Comparison of ENCODE assay signal across 8 cellular contexts in genomic region chr9:83978992-83979811, GRCh38. TPM values are rescaled to one million over a fixed set of nuclear protein-coding genes. Genes with fewer than 3 reads are reported as not detected.
DNase-seq lines count a peak whose midpoint lies in the region; ATAC-seq and TF ChIP-seq lines count a peak whose summit lies in the region.

No MANE protein-coding gene starts in this region.

- POLR2A ChIA-PET in OCI-LY7 (lab: Charles Lee) = interaction anchor here (0.9 to 1.6 kb wide), 8 partner anchors 12 to 279 kb away, joined by 3 to 7 read pairs (median 4); no protein-coding TSS in a partner anchor

- intact Hi-C loops in OCI-LY7 (cut with micrococcal nuclease; ENCODE audit: unreplicated experiment) = no loop called here

- H3K4me1 Mint-ChIP-seq in activated T-cell treated with anti-CD3 and anti-CD28 coated beads, Interleukin-2, amount 50 U/mL, for 24 hours (ENCODE audit: low read depth) = peaks cover 54% of the 10 kb centered on the region

- TF ChIP-seq CTCF in 22Rv1 (IDR thresholded peaks at IDR 0.05) (no peak), HL-60 (IDR thresholded peaks at IDR 0.05; ENCODE audit: insufficient read depth, low read length) (no peak), OCI-LY7 (conservative IDR thresholded peaks at IDR 0.05; ENCODE audit: low read length) (no peak)

- no peaks in the 10 kb centered on the region for H3K27me3 Mint-ChIP-seq in activated T-cell treated with anti-CD3 and anti-CD28 coated beads, Interleukin-2, amount 50 U/mL, for 24 hours

- no peaks in the 10 kb centered on the region for H3K9me3 ChIP-seq in OCI-LY7 (ENCODE audit: low read length)
- no peaks in the 10 kb centered on the region for H3K9me3 ChIP-seq in mucosa of rectum (ENCODE audit: control insufficient read depth in 2 of 2, low read length in 2 of 2)

- H3K36me3 ChIP-seq in OCI-LY7 (ENCODE audit: insufficient read depth, low read length) (peaks cover 58% of the 10 kb centered on the region), mucosa of rectum (ENCODE audit: control insufficient read depth in 2 of 2, insufficient read depth in 2 of 2, low read length in 2 of 2) (peaks cover 32 to 36% of the 10 kb centered on the region in 2 donors)

- H4K20me1 ChIP-seq in OCI-LY7 (ENCODE audit: insufficient read depth, low read length) = peaks cover 58% of the 10 kb centered on the region

- peaks cover 86% of the 10 kb centered on the region for H3K36me3 Mint-ChIP-seq in activated T-cell treated with anti-CD3 and anti-CD28 coated beads, Interleukin-2, amount 50 U/mL, for 24 hours (ENCODE audit: low read depth)

- no peak for TF ChIP-seq POLR2A in erythroblast (IDR thresholded peaks at IDR 0.05; ENCODE audit: low read length)

- H3K9me2 ChIP-seq in OCI-LY7 (ENCODE audit: insufficient read depth, low read length) = no peaks in the 10 kb centered on the region

- no peaks in the 10 kb centered on the region for H3K9me3 Mint-ChIP-seq in activated T-cell treated with anti-CD3 and anti-CD28 coated beads, Interleukin-2, amount 50 U/mL, for 24 hours

- H3K27ac ChIP-seq in 22Rv1 (peak overlapping the region; percentile 95), HL-60 (replicated peaks) (peak overlapping the region; percentile 100), OCI-LY7 (ENCODE audit: low read depth, low read length, poor library complexity, severe bottlenecking) (peak overlapping the region; percentile 88), mucosa of rectum (ENCODE audit: low read depth in 2 of 2, low read length in 2 of 2) (peak overlapping the region; percentile 100)

- BruUV-seq in OCI-LY7 (replicated peaks; lab: Mats Ljungman, UMichigan) = no TSS peak

- peak overlapping the region; percentile 99 to 100 for H3K9ac ChIP-seq in mucosa of rectum (ENCODE audit: low read depth in 1 of 2, low read length in 2 of 2)

- H3K27me3 ChIP-seq in HL-60 (ENCODE audit: insufficient read depth, poor library complexity, severe bottlenecking) = no peaks in the 10 kb centered on the region
- H3K27me3 ChIP-seq in mucosa of rectum (ENCODE audit: control insufficient read depth in 2 of 2, insufficient read depth in 2 of 2, low read length in 2 of 2) = no peaks in the 10 kb centered on the region

- H3K27ac Mint-ChIP-seq in activated T-cell treated with anti-CD3 and anti-CD28 coated beads, Interleukin-2, amount 50 U/mL, for 24 hours = peak overlapping the region; percentile 98

- peak overlapping the region; percentile 100 for H3K4me3 Mint-ChIP-seq in activated T-cell treated with anti-CD3 and anti-CD28 coated beads, Interleukin-2, amount 50 U/mL, for 24 hours

- H2AFZ ChIP-seq in OCI-LY7 (ENCODE audit: low read length) = no peak overlapping the region

- H3K79me2 ChIP-seq in OCI-LY7 (ENCODE audit: insufficient read depth, low read depth, low read length) = peaks cover 94% of the 10 kb centered on the region

- H3K4me2 ChIP-seq in OCI-LY7 (ENCODE audit: low read length) = peak overlapping the region; percentile 88

- H3K4me3 ChIP-seq in HL-60 (replicated peaks; ENCODE audit: insufficient read depth, low read length) = peak overlapping the region; percentile 63
- H3K4me3 ChIP-seq in OCI-LY7 (ENCODE audit: low read depth, low read length, poor library complexity, severe bottlenecking) = peak overlapping the region; percentile 82
- peak overlapping the region; percentile 100 for H3K4me3 ChIP-seq in mucosa of rectum (ENCODE audit: low read length in 2 of 2)

- DNase-seq in HL-60 (ENCODE audit: low read depth in 1 of 2, low spot score in 1 of 2) (peak in 1 of 2 experiments; percentile 83), OCI-LY7 (ENCODE audit: low spot score) (peak; percentile 91), erythroblast (lab: John Stamatoyannopoulos, UW) (peak; percentile 89 to 93)
- peak; percentile 89 for DNase-seq in activated T-cell treated with anti-CD3 and anti-CD28 coated beads, Interleukin-2, amount 50 U/mL, for 24 hours
- peak; percentile 65 to 77 for DNase-seq in stimulated activated CD8-positive, alpha-beta memory T cell treated with anti-CD3 and anti-CD28 coated beads, Interleukin-4, amount 100 ng/mL, for 1 hour (ENCODE audit: low read depth in 2 of 2, low spot score in 1 of 2)

- ATAC-seq in GM18511 (IDR thresholded peaks at IDR 0.05; ENCODE audit: unreplicated experiment) = peak; percentile 28

- CTCF ChIA-PET in OCI-LY7 (lab: Charles Lee; ENCODE audit: unreplicated experiment) = interaction anchor here (0.6 kb wide), 1 partner anchor 27 kb away, joined by 3 read pairs; no protein-coding TSS in a partner anchor

- H3K4me1 ChIP-seq in OCI-LY7 (ENCODE audit: insufficient read depth, low read length, poor library complexity, severe bottlenecking) (peaks cover 26% of the 10 kb centered on the region), mucosa of rectum (ENCODE audit: control insufficient read depth in 2 of 2, insufficient read depth in 2 of 2, low read length in 2 of 2) (peaks cover 14 to 20% of the 10 kb centered on the region in 2 donors)

RNA-seq across cellular contexts. Expression of gene HNRNPK, which starts 0.8 kb away (rescaled TPM):
- total RNA-seq in OCI-LY7 (2014; rRNA removed; shearing (Covaris generic)) = 592 and 700 TPM in 2 replicates
- 768 and 787 TPM in 2 replicates for total RNA-seq in OCI-LY7 (2022)

RNA-seq across cellular contexts. Expression of gene RMI1, which starts 1.4 kb away (rescaled TPM):
- total RNA-seq in OCI-LY7 (2014; rRNA removed; shearing (Covaris generic)) = 10.0 and 16.7 TPM in 2 replicates
- 44.3 and 46.2 TPM in 2 replicates for total RNA-seq in OCI-LY7 (2022)

RNA-seq across cellular contexts. Expression of gene KIF27, which starts 58.0 kb away (rescaled TPM):
- 5.6 and 6.0 TPM in 2 replicates for total RNA-seq in OCI-LY7 (2014; rRNA removed; shearing (Covaris generic))
- total RNA-seq in OCI-LY7 (2022) = 7.3 and 9.1 TPM in 2 replicates
